8 cellular contexts compared by ENCODE assay signal in the genomic region with DNA sequence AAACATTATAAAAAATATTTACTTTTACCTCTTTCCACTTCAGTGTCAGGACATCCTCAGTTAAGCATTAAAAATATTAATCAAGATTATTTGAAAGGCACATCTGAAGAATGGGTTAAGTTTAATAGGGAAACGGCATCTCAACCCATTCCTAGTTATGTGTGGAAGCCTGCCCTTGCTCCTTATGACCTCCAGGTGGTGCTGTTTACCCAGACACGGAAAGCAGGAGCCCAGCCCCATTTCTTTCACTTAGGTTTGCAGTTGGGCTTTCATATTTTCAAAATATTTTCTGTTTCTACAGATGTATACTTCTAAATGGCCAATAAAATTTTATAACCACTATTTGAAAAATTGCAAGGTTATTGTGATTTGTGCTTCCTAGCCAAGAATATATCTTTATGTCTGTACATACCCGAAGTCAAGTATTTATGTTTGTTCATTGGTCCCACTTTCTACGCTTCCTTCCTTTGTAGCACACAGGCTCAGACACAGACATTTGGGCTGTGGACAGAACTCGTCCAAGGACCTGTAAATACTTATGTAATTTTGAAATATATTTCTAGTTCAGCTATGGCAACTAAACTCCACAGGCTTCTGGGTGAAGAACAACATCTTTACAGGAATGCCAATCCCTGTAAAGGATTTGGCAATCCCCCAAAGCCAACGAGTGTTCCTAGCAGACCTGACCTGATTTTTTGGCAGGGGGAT.
A peak's percentile ranks its signal among the peaks of the same experiment; 100 is the strongest.
DNase-seq lines count a peak whose midpoint lies in the region; ATAC-seq and TF ChIP-seq lines count a peak whose summit lies in the region.

No MANE protein-coding gene starts in this region.

- ATAC-seq in HG03095 (IDR thresholded peaks at IDR 0.05; ENCODE audit: unreplicated experiment), result peak; percentile 50
- peak; percentile 81 for ATAC-seq in esophagus mucosa

- no peaks in the 10 kb centered on the region for H3K36me3 ChIP-seq in thyroid gland

- DNase-seq in ACHN (peak; percentile 55), GM13977 (ENCODE audit: low spot score) (peak; percentile 28), NCI-H2196 treated with DMSO at 0.1 percent for 48 hours (lab: John Stamatoyannopoulos, UW; ENCODE audit: unreplicated experiment) (peak; percentile 47), myocyte (ENCODE audit: low read depth) (peak; percentile 74), thyroid gland (peak; percentile 22 to 35)
- peak; percentile 1 to 43 for DNase-seq in activated CD4-positive, alpha-beta T cell treated with anti-CD3 and anti-CD28 coated beads, Interleukin-2, amount 50 U/mL, for 24 hours (ENCODE audit: low read depth in 1 of 2, low spot score in 1 of 2)

- no peaks in the 10 kb centered on the region for H3K9me3 ChIP-seq in thyroid gland

- intact Hi-C loops in thyroid gland (cut with DNase I), result loop anchor here (5.0 kb wide), 1 partner anchor 1216 kb away; no protein-coding TSS in a partner anchor

- no peaks in the 10 kb centered on the region for H3K27me3 ChIP-seq in thyroid gland

- peak; percentile 92 for TF ChIP-seq CTCF in GM13977 (IDR thresholded peaks at IDR 0.05; ENCODE audit: extremely low read depth, insufficient read depth, missing control alignments)
- TF ChIP-seq CTCF in thyroid gland (IDR thresholded peaks at IDR 0.05), result peak; percentile 77 to 95 (median 81)

- WGBS in thyroid gland, 2 donors, result 24 to 25% methylated on average over 6 of the region's 6 CpGs

- H3K27ac ChIP-seq in thyroid gland, result no peak overlapping the region

- no peak overlapping the region for H3K4me3 ChIP-seq in thyroid gland (replicated peaks in 1 of 3)

- no peak for TF ChIP-seq POLR2A in thyroid gland (IDR thresholded peaks at IDR 0.05)

- in situ Hi-C loops in ACHN (cut with HindIII; ENCODE audit: low pct_ligation_motif_present, low pct_unique_long_range_greater_than_20kb, low sequenced_read_pairs) (loop anchor here (25.0 kb wide), 1 partner anchor 411 kb away; no protein-coding TSS in a partner anchor), GM13977 (cut with MboI; ENCODE audit: low pct_unique_long_range_greater_than_20kb, low sequenced_read_pairs, unreplicated experiment) (no loop called here)

- peaks cover 0 to 4% of the 10 kb centered on the region in 2 donors for H3K4me1 ChIP-seq in thyroid gland

Comparison
In these comparisons a context has a peak if more than half of its experiments do, and no peak if none do; other contexts are left out.
1. DNase-seq: peak in every context shown above with its lines; median percentile 74 in myocyte; 55 in ACHN; 47 in NCI-H2196 treated with DMSO at 0.1 percent for 48 hours; 28 in thyroid gland; 28 in GM13977; 22 in activated CD4-positive, alpha-beta T cell treated with anti-CD3 and anti-CD28 coated beads, Interleukin-2, amount 50 U/mL, for 24 hours.